ENCODE assay signal across 22 cellular contexts in genomic region chr5:10932426-10932825, GRCh38.
"Had no signal": no experiment of that assay in that cellular context is flagged by ENCODE, and none has a peak within 500 bp of the region (broad histone marks: within the 10 kb centered on the region; RNA-seq: fewer than 3 reads in every experiment).

No MANE protein-coding gene starts in this region.

- H3K36me3 Mint-ChIP-seq: mesothelial cell of epicardium; natural killer cell; stimulated activated effector memory CD8-positive, alpha-beta T cell treated with anti-CD3 and anti-CD28 coated beads, Interleukin-12 subunit alpha, Interleukin-12 subunit beta, amount 100 ng/mL, for 72 hours; type B pancreatic cell had no signal

- H3K27ac ChIP-seq: dorsolateral prefrontal cortex, heart right ventricle, pancreas, suprapubic skin, thyroid gland, uterus had no signal

- H3K27ac Mint-ChIP-seq: memory B cell; mesothelial cell of epicardium; natural killer cell; progenitor cell of endocrine pancreas; stimulated activated effector memory CD8-positive, alpha-beta T cell treated with anti-CD3 and anti-CD28 coated beads, Interleukin-12 subunit alpha, Interleukin-12 subunit beta, amount 100 ng/mL, for 72 hours; type B pancreatic cell had no signal

- DNase-seq: cortex of kidney; dorsolateral prefrontal cortex; effector CD8-positive, alpha-beta T cell; heart right ventricle; hypothalamus; natural killer cell; nucleus accumbens; pancreas; right cardiac atrium; stimulated activated CD4-positive, alpha-beta T cell treated with anti-CD3 and anti-CD28 coated beads, Interleukin-4, amount 100 ng/mL, for 1 hour; stimulated activated CD8-positive, alpha-beta memory T cell treated with anti-CD3 and anti-CD28 coated beads, Interleukin-4, amount 100 ng/mL, for 48 hours; stimulated activated naive CD8-positive, alpha-beta T cell treated with anti-CD3 and anti-CD28 coated beads, Interleukin-15, Interleukin-2, amounts not matched to agents 100 U/mL and 50 U/mL, for 24 hours; thyroid gland; uterus had no signal

- H3K4me3 Mint-ChIP-seq: memory B cell; mesothelial cell of epicardium; natural killer cell; neural crest cell; stimulated activated effector memory CD8-positive, alpha-beta T cell treated with anti-CD3 and anti-CD28 coated beads, Interleukin-12 subunit alpha, Interleukin-12 subunit beta, amount 100 ng/mL, for 72 hours; type B pancreatic cell had no signal

- H3K27me3 ChIP-seq: pancreas, thyroid gland, uterus had no signal

- H3K4me3 ChIP-seq: dorsolateral prefrontal cortex, heart right ventricle, pancreas, suprapubic skin, thyroid gland, uterus had no signal

- H3K4me1 Mint-ChIP-seq: memory B cell; mesothelial cell of epicardium; natural killer cell; stimulated activated effector memory CD8-positive, alpha-beta T cell treated with anti-CD3 and anti-CD28 coated beads, Interleukin-12 subunit alpha, Interleukin-12 subunit beta, amount 100 ng/mL, for 72 hours had no signal

- H3K36me3 ChIP-seq: heart right ventricle, pancreas, suprapubic skin, thyroid gland, uterus had no signal

- ATAC-seq: heart right ventricle; left lobe of liver; natural killer cell; pancreas; right cardiac atrium; stimulated activated effector memory CD8-positive, alpha-beta T cell treated with anti-CD3 and anti-CD28 coated beads, Interleukin-12 subunit alpha, Interleukin-12 subunit beta, amount 100 ng/mL, for 72 hours; stimulated activated naive CD8-positive, alpha-beta T cell treated with anti-CD3 and anti-CD28 coated beads, Interleukin-15, Interleukin-2, amounts not matched to agents 100 U/mL and 50 U/mL, for 24 hours had no signal

- H3K4me1 ChIP-seq: heart right ventricle, pancreas, suprapubic skin, thyroid gland, uterus had no signal

- H3K9me3 ChIP-seq: pancreas, thyroid gland, uterus had no signal
